In genomic region chr10:97737770-97738265, GRCh38 we compare ENCODE assay signal across 8 cellular contexts. TPM values are rescaled to one million over a fixed set of nuclear protein-coding genes. Genes with fewer than 3 reads are reported as not detected.
DNase-seq lines count a peak whose midpoint lies in the region; ATAC-seq, FAIRE-seq and TF ChIP-seq lines count a peak whose summit lies in the region.

No MANE protein-coding gene starts in this region.

- H3K9me3 Mint-ChIP-seq in activated B cell treated with CpG ODN at 0.5 μM for 24 hours = no peaks in the 10 kb centered on the region

- CTCF ChIA-PET in HEK293 (lab: Yijun Ruan, JAX) = interaction anchor here (0.7 to 1.2 kb wide), 2 partner anchors 29 to 38 kb away, joined by 3 to 7 read pairs; no protein-coding TSS in a partner anchor
- CTCF ChIA-PET in activated B cell treated with CpG ODN at 0.5 μM for 24 hours (lab: Charles Lee) = no interaction called here

- 42% methylated on average over 14 of the region's 14 CpGs for WGBS in thymus

- H3K9me3 ChIP-seq in DOHH2 (ENCODE audit: control insufficient read depth, insufficient read depth, low read length) (peaks cover 3% of the 10 kb centered on the region; the same call in 1 of the 2 replicates), HEK293 (ENCODE audit: control insufficient read depth, insufficient read depth, low read depth, low read length) (no peaks in the 10 kb centered on the region), keratinocyte (ENCODE audit: control insufficient read depth, low read depth, low read length) (no peaks in the 10 kb centered on the region), thymus (ENCODE audit: control insufficient read depth) (no peaks in the 10 kb centered on the region)

- H3K4me2 ChIP-seq in DOHH2 (ENCODE audit: low read length) (peak overlapping the region; percentile 98), keratinocyte (ENCODE audit: control insufficient read depth, extremely low read depth, insufficient read depth, low read depth, low read length) (peak overlapping the region; percentile 86)

- peaks cover 47% of the 10 kb centered on the region for H3K4me1 Mint-ChIP-seq in activated B cell treated with CpG ODN at 0.5 μM for 24 hours

- H3K36me3 ChIP-seq in DOHH2 (ENCODE audit: control insufficient read depth, low read length) (peaks cover 43% of the 10 kb centered on the region), HEK293 (ENCODE audit: control insufficient read depth in 2 of 2, insufficient read depth in 1 of 2, low read length in 2 of 2) (peaks cover 10 to 36% of the 10 kb centered on the region in 2 experiments), keratinocyte (ENCODE audit: control insufficient read depth in 2 of 2, extremely low read depth in 1 of 2, insufficient read depth in 2 of 2, low read length in 2 of 2) (peaks cover 10 to 13% of the 10 kb centered on the region in 2 experiments), thymus (ENCODE audit: control insufficient read depth, insufficient read depth) (peaks cover 12% of the 10 kb centered on the region)

- H3K4me1 ChIP-seq in DOHH2 (ENCODE audit: control insufficient read depth, low read length) (peaks cover 47% of the 10 kb centered on the region), HEK293 (ENCODE audit: control insufficient read depth, insufficient read depth, low read length) (0 out of 2 replicates have a peak, but pooled peaks cover 2% of the 10 kb centered on the region), keratinocyte (ENCODE audit: control insufficient read depth, extremely low read depth, insufficient read depth, low read length) (peaks cover 10% of the 10 kb centered on the region), thymus (ENCODE audit: control insufficient read depth, insufficient read depth, low read length) (peaks cover 10% of the 10 kb centered on the region)

- H3K27me3 Mint-ChIP-seq in activated B cell treated with CpG ODN at 0.5 μM for 24 hours = no peaks in the 10 kb centered on the region

- H3K36me3 Mint-ChIP-seq in activated B cell treated with CpG ODN at 0.5 μM for 24 hours (ENCODE audit: low read depth) = peaks cover 31% of the 10 kb centered on the region

- H3K79me2 ChIP-seq in DOHH2 (ENCODE audit: control insufficient read depth, low read length) = peaks cover 57% of the 10 kb centered on the region
- H3K79me2 ChIP-seq in keratinocyte (ENCODE audit: control insufficient read depth, insufficient read depth, low read length) = peaks cover 45% of the 10 kb centered on the region

- peak overlapping the region; percentile 90; the same call in 1 of the 2 replicates for H3K27ac ChIP-seq in DOHH2 (ENCODE audit: low read depth, low read length)
- no peak overlapping the region; the same call in 1 of the 2 replicates for H3K27ac ChIP-seq in HEK293 (ENCODE audit: extremely low read depth, low read depth, low read length)
- H3K27ac ChIP-seq in keratinocyte (ENCODE audit: control insufficient read depth, insufficient read depth, low read length) = peak overlapping the region; percentile 73
- H3K27ac ChIP-seq in thymus (ENCODE audit: low read depth) = no peak overlapping the region

- H3K9ac ChIP-seq in keratinocyte (ENCODE audit: control insufficient read depth, extremely low read depth, insufficient read depth, low read length) = peak overlapping the region; percentile 91

- H3K4me3 Mint-ChIP-seq in activated B cell treated with CpG ODN at 0.5 μM for 24 hours = peak overlapping the region; percentile 97

- no peaks in the 10 kb centered on the region for H3K27me3 ChIP-seq in DOHH2 (ENCODE audit: control insufficient read depth, low read length)
- H3K27me3 ChIP-seq in keratinocyte (ENCODE audit: control insufficient read depth, extremely low read depth, insufficient read depth, low read length) = no peaks in the 10 kb centered on the region
- H3K27me3 ChIP-seq in thymus (ENCODE audit: control insufficient read depth, insufficient read depth) = peaks cover 2% of the 10 kb centered on the region

- DNase-seq in activated B cell treated with CpG ODN at 0.5 μM for 24 hours = no peak
- DNase-seq in keratinocyte (ENCODE audit: low read depth, low spot score) = no peak
- DNase-seq in NCI-H2171 (lab: John Stamatoyannopoulos, UW) = no peak
- DNase-seq in G401 (ENCODE audit: low spot score) = no peak
- no peak for DNase-seq in NCI-H1694 (lab: John Stamatoyannopoulos, UW)

- H3F3A ChIP-seq in DOHH2 (ENCODE audit: control insufficient read depth, insufficient read depth) = peaks cover 8% of the 10 kb centered on the region

- in situ Hi-C loops in G401 (cut with HindIII; ENCODE audit: low sequenced_read_pairs) = no loop called here

- dilution Hi-C loops in keratinocyte (cut with MboI; ENCODE audit: extremely low pct_ligation_motif_present, low sequenced_read_pairs) = no loop called here

- no peak for TF ChIP-seq CTCF in DOHH2 (IDR thresholded peaks at IDR 0.05; ENCODE audit: low read depth, low read length, poor library complexity, severe bottlenecking)
- no peak for TF ChIP-seq CTCF in HEK293 (tag by site-specific recombination; IDR thresholded peaks at IDR 0.05)
- no peak for TF ChIP-seq CTCF in activated B cell treated with CpG ODN at 0.5 μM for 24 hours (IDR thresholded peaks at IDR 0.05)
- TF ChIP-seq CTCF in keratinocyte (optimal IDR thresholded peaks at IDR 0.05 in 1 of 3, IDR thresholded peaks at IDR 0.05 in 1 of 3, conservative IDR thresholded peaks at IDR 0.05 in 1 of 3; ENCODE audit: extremely low read depth in 1 of 3, insufficient read depth in 2 of 3, low read length in 3 of 3) = no peak

- no peaks in the 10 kb centered on the region for H3K9me2 ChIP-seq in DOHH2 (replicated peaks; ENCODE audit: control insufficient read depth, low read length)

- no peak for FAIRE-seq in keratinocyte (lab: Jason Lieb, UNC)

- H3K4me3 ChIP-seq in DOHH2 (ENCODE audit: low read length) (peak overlapping the region; percentile 98), HEK293 (ENCODE audit: low read depth, low read length) (peak overlapping the region; percentile 91), keratinocyte (ENCODE audit: control insufficient read depth in 2 of 3, extremely low read depth in 1 of 3, insufficient read depth in 2 of 3, low read depth in 1 of 3, low read length in 3 of 3) (peak overlapping the region; percentile 66 to 82 (median 72)), thymus (ENCODE audit: low read length) (peak overlapping the region; percentile 66)

- peak overlapping the region; percentile 97 for H3K27ac Mint-ChIP-seq in activated B cell treated with CpG ODN at 0.5 μM for 24 hours

- H4K20me1 ChIP-seq in DOHH2 (ENCODE audit: control insufficient read depth, insufficient read depth, low read depth, low read length) = peaks cover 18% of the 10 kb centered on the region
- no peaks in the 10 kb centered on the region for H4K20me1 ChIP-seq in keratinocyte (ENCODE audit: control insufficient read depth, extremely low read depth, insufficient read depth, low read length)

- no peaks in the 10 kb centered on the region for H3K9me1 ChIP-seq in keratinocyte (ENCODE audit: control insufficient read depth, extremely low read depth, insufficient read depth, low read length)

- no peak for ATAC-seq in activated B cell treated with CpG ODN at 0.5 μM for 24 hours (ENCODE audit: low read depth)

- intact Hi-C loops in activated B cell treated with CpG ODN at 0.5 μM for 24 hours (cut with micrococcal nuclease) = loop anchor here (1.0 to 10.0 kb wide), 6 partner anchors 23 to 709 kb away; partner anchors contain the start of genes AVPI1, HPS1, MMS19 and MORN4

- POLR2A ChIA-PET in HEK293 (lab: Yijun Ruan, JAX) (no interaction called here), activated B cell treated with CpG ODN at 0.5 μM for 24 hours (lab: Charles Lee) (no interaction called here)

- no peak overlapping the region for H2AFZ ChIP-seq in keratinocyte (ENCODE audit: control insufficient read depth, low read length)

RNA-seq across cellular contexts. Expression of gene ZFYVE27, which starts 0.9 kb away (rescaled TPM):
- total RNA-seq in activated B cell treated with CpG ODN at 0.5 μM for 24 hours = 45.3 and 65.7 TPM in 2 replicates
- polyA plus RNA-seq in keratinocyte = 14.2 to 23.2 TPM (median 14.3 TPM) in 3 replicates
- 10.1 TPM for polyA plus RNA-seq in keratinocyte (2011; ENCODE audit: low read depth)
- 5.8 and 6.5 TPM in 2 replicates for polyA plus RNA-seq in keratinocyte (2011; cell fraction: cytosol; rRNA removed)
- 66.2 and 75.9 TPM in 2 replicates for polyA plus RNA-seq in keratinocyte (2011; cell fraction: nucleus; rRNA removed)
- polyA plus RNA-seq in keratinocyte (2012; ENCODE audit: low replicate concordance) = 10.9 and 15.3 TPM in 2 replicates
- 12.6 to 19.6 TPM (median 18.3 TPM) in 3 replicates for polyA minus RNA-seq in keratinocyte
- 10.9 TPM for polyA minus RNA-seq in keratinocyte (2011; cell fraction: cytosol; rRNA and poly(A)+ RNA removed)
- polyA minus RNA-seq in keratinocyte (2011; cell fraction: nucleus; rRNA and poly(A)+ RNA removed) = 28.7 and 34.0 TPM in 2 replicates
- polyA plus RNA-seq in thymus = 23.7 TPM
- 21.8 and 24.8 TPM in 2 replicates for total RNA-seq in G401 (2014; rRNA removed; shearing (Covaris generic))

RNA-seq across cellular contexts. Expression of gene MARVELD1, which starts 24.3 kb away (rescaled TPM):
- 0.24 and 0.31 TPM in 2 replicates for total RNA-seq in activated B cell treated with CpG ODN at 0.5 μM for 24 hours
- 24.0 to 85.1 TPM (median 39.7 TPM) in 3 replicates for polyA plus RNA-seq in keratinocyte
- polyA plus RNA-seq in keratinocyte (2011; ENCODE audit: low read depth) = 3.6 TPM
- 54.3 and 80.9 TPM in 2 replicates for polyA plus RNA-seq in keratinocyte (2011; cell fraction: cytosol; rRNA removed)
- polyA plus RNA-seq in keratinocyte (2011; cell fraction: nucleus; rRNA removed) = 88.1 and 97.3 TPM in 2 replicates
- 16.9 and 47.1 TPM in 2 replicates for polyA plus RNA-seq in keratinocyte (2012; ENCODE audit: low replicate concordance)
- polyA minus RNA-seq in keratinocyte = 26.4 to 53.8 TPM (median 34.8 TPM) in 3 replicates
- polyA minus RNA-seq in keratinocyte (2011; cell fraction: cytosol; rRNA and poly(A)+ RNA removed) = 62.7 TPM
- 26.9 and 36.7 TPM in 2 replicates for polyA minus RNA-seq in keratinocyte (2011; cell fraction: nucleus; rRNA and poly(A)+ RNA removed)
- 14.2 TPM for polyA plus RNA-seq in thymus
- 35.0 and 61.1 TPM in 2 replicates for total RNA-seq in G401 (2014; rRNA removed; shearing (Covaris generic))

RNA-seq across cellular contexts. Expression of gene SFRP5, which starts 34.0 kb away (rescaled TPM):
- total RNA-seq in activated B cell treated with CpG ODN at 0.5 μM for 24 hours = not detected in 2 replicates
- polyA plus RNA-seq in keratinocyte (not detected in 3 replicates), thymus (0.41 TPM)
- not detected for polyA plus RNA-seq in keratinocyte (2011; ENCODE audit: low read depth)
- not detected in 2 replicates for polyA plus RNA-seq in keratinocyte (2011; cell fraction: cytosol; rRNA removed)
- not detected in 2 replicates for polyA plus RNA-seq in keratinocyte (2011; cell fraction: nucleus; rRNA removed)
- 0.11 TPM in 1 of 2 replicates, not detected in the other for polyA plus RNA-seq in keratinocyte (2012; ENCODE audit: low replicate concordance)
- not detected in 3 replicates for polyA minus RNA-seq in keratinocyte
- polyA minus RNA-seq in keratinocyte (2011; cell fraction: cytosol; rRNA and poly(A)+ RNA removed) = not detected
- not detected in 2 replicates for polyA minus RNA-seq in keratinocyte (2011; cell fraction: nucleus; rRNA and poly(A)+ RNA removed)
- total RNA-seq in G401 (2014; rRNA removed; shearing (Covaris generic)) = not detected in 2 replicates

RNA-seq across cellular contexts. Expression of gene AVPI1, which starts 50.8 kb away (rescaled TPM):
- 0.51 and 1.2 TPM in 2 replicates for total RNA-seq in activated B cell treated with CpG ODN at 0.5 μM for 24 hours
- polyA plus RNA-seq in keratinocyte (22.3 to 83.2 TPM (median 48.8 TPM) in 3 replicates), thymus (11.5 TPM)
- 35.6 TPM for polyA plus RNA-seq in keratinocyte (2011; ENCODE audit: low read depth)
- 46.4 and 55.3 TPM in 2 replicates for polyA plus RNA-seq in keratinocyte (2011; cell fraction: cytosol; rRNA removed)
- polyA plus RNA-seq in keratinocyte (2011; cell fraction: nucleus; rRNA removed) = 55.8 and 77.0 TPM in 2 replicates
- 28.2 and 159 TPM in 2 replicates for polyA plus RNA-seq in keratinocyte (2012; ENCODE audit: low replicate concordance)
- 26.9 to 46.4 TPM (median 32.3 TPM) in 3 replicates for polyA minus RNA-seq in keratinocyte
- polyA minus RNA-seq in keratinocyte (2011; cell fraction: cytosol; rRNA and poly(A)+ RNA removed) = 62.0 TPM
- 53.1 and 56.0 TPM in 2 replicates for polyA minus RNA-seq in keratinocyte (2011; cell fraction: nucleus; rRNA and poly(A)+ RNA removed)
- total RNA-seq in G401 (2014; rRNA removed; shearing (Covaris generic)) = 19.1 and 24.4 TPM in 2 replicates

Comparison
In these comparisons a context has a peak if more than half of its experiments do, and no peak if none do; other contexts are left out.
1. H3K27ac ChIP-seq: peak in DOHH2 (single experiment) and keratinocyte (single experiment); none in HEK293 (single experiment) and thymus (single experiment).
2. RNA of gene MARVELD1, which starts 24.3 kb away (total RNA-seq): 35.0 to 61.1 TPM in G401; 0.24 to 0.31 TPM in activated B cell treated with CpG ODN at 0.5 μM for 24 hours; every median in the first group is over 10 times any median in the second.
3. Peak in every context shown above with its lines, with median percentiles within 50 percentile points of each other: H3K4me3 ChIP-seq.